In genomic region chr19:49987159-49987698, GRCh38 we compare ENCODE assay signal across 1 cellular context.
TF ChIP-seq lines count a peak whose summit lies in the region.

No MANE protein-coding gene starts in this region.

TF ChIP-seq in GM12878, 131 proteins besides CTCF, POLR2A, EP300 and RAD21 (continued from another document and continues in another):
- no peak for TF ChIP-seq TARDBP (IDR thresholded peaks at IDR 0.05; ENCODE audit: borderline replicate concordance)
- TF ChIP-seq ZNF24 (IDR thresholded peaks at IDR 0.05) = peak; percentile 74; the same call in 1 of the 2 replicates
- no peak for TF ChIP-seq PML (IDR thresholded peaks at IDR 0.05; ENCODE audit: low read length)
- TF ChIP-seq MYB (IDR thresholded peaks at IDR 0.05; ENCODE audit: borderline replicate concordance, low read depth, low read length) = no peak
- TF ChIP-seq ASH2L (IDR thresholded peaks at IDR 0.05; ENCODE audit: borderline replicate concordance, low read depth) = no peak
- no peak for TF ChIP-seq PBX3 (IDR thresholded peaks at IDR 0.05; ENCODE audit: insufficient replicate concordance, low read depth, low read length)
- TF ChIP-seq BHLHE40 (IDR thresholded peaks at IDR 0.05; ENCODE audit: borderline replicate concordance in 1 of 2, low read depth in 2 of 2, low read length in 1 of 2) = peak in 1 of 2 experiments; percentile 31; a peak in 1 of 4 replicates
- TF ChIP-seq ATF7 (IDR thresholded peaks at IDR 0.05; ENCODE audit: low read depth) = no peak
- no peak for TF ChIP-seq SMAD1 (IDR thresholded peaks at IDR 0.05; ENCODE audit: low read depth, partially characterized antibody)
- no peak for TF ChIP-seq RELA (IDR thresholded peaks at IDR 0.05; ENCODE audit: borderline replicate concordance, partially characterized antibody)
- TF ChIP-seq E2F8 (IDR thresholded peaks at IDR 0.05; ENCODE audit: low read depth, partially characterized antibody) = peak; percentile 96
- peak; percentile 50; the same call in 1 of the 3 replicates for TF ChIP-seq POU2F2 (IDR thresholded peaks at IDR 0.05; ENCODE audit: borderline replicate concordance, low read depth, low read length)
- TF ChIP-seq IKZF1 (conservative IDR thresholded peaks at IDR 0.05) = peak; percentile 66
- TF ChIP-seq CEBPB (IDR thresholded peaks at IDR 0.05; ENCODE audit: borderline replicate concordance in 1 of 2, low read depth in 2 of 2, low read length in 2 of 2) = no peak
- no peak for TF ChIP-seq TBL1XR1 (IDR thresholded peaks at IDR 0.05; ENCODE audit: low read depth, low read length)
- TF ChIP-seq SRF (IDR thresholded peaks at IDR 0.05; ENCODE audit: low read depth in 2 of 2, low read length in 2 of 2) = 0 out of 4 replicates have a peak, but pooled peaks of 1 of the 2 experiments have one; percentile 11
- no peak; the same call in 1 of the 2 replicates for TF ChIP-seq MTA3 (IDR thresholded peaks at IDR 0.05; ENCODE audit: borderline replicate concordance, low read length)
- peak; percentile 97 for TF ChIP-seq ZBTB40 (IDR thresholded peaks at IDR 0.05; ENCODE audit: borderline replicate concordance)
- peak; percentile 100 for TF ChIP-seq SIN3A (IDR thresholded peaks at IDR 0.05; ENCODE audit: low read depth, low read length)
- TF ChIP-seq SUPT20H (IDR thresholded peaks at IDR 0.05; ENCODE audit: borderline replicate concordance, control insufficient read depth, low read depth, low read length) = no peak
- TF ChIP-seq PRDM15 (CRISPR knock-in tag; IDR thresholded peaks at IDR 0.05) = peak; percentile 87
- no peak for TF ChIP-seq ESRRA (IDR thresholded peaks at IDR 0.05; ENCODE audit: low read length)
- peak; percentile 83 for TF ChIP-seq IRF4 (IDR thresholded peaks at IDR 0.05; ENCODE audit: low read depth, low read length)
- no peak for TF ChIP-seq FOS (IDR thresholded peaks at IDR 0.05; ENCODE audit: borderline replicate concordance, extremely low read depth, insufficient read length)
- no peak for TF ChIP-seq CEBPZ (IDR thresholded peaks at IDR 0.05; ENCODE audit: low read depth, low read length)
- no peak for TF ChIP-seq MEF2B (IDR thresholded peaks at IDR 0.05; ENCODE audit: partially characterized antibody, poor library complexity, severe bottlenecking)
- TF ChIP-seq KLF5 (IDR thresholded peaks at IDR 0.05; ENCODE audit: partially characterized antibody) = peak; percentile 57
- peak; percentile 98 for TF ChIP-seq HDAC2 (IDR thresholded peaks at IDR 0.05)
- no peak for TF ChIP-seq PKNOX1 (IDR thresholded peaks at IDR 0.05)
- TF ChIP-seq BRCA1 (IDR thresholded peaks at IDR 0.05; ENCODE audit: low read depth, low read length) = no peak
- TF ChIP-seq TCF12 (IDR thresholded peaks at IDR 0.05; ENCODE audit: low read depth, low read length) = peak; percentile 80
- TF ChIP-seq POLR2AphosphoS5 (IDR thresholded peaks at IDR 0.05; ENCODE audit: low read length) = no peak
- 0 out of 2 replicates have a peak, but pooled peaks have one; percentile 51 for TF ChIP-seq STAT1 (conservative IDR thresholded peaks at IDR 0.05)
- TF ChIP-seq YY1 (IDR thresholded peaks at IDR 0.05; ENCODE audit: low read depth, low read length) = 0 out of 2 replicates have a peak, but pooled peaks have one; percentile 19
- no peak for TF ChIP-seq CHD4 (IDR thresholded peaks at IDR 0.05)
- TF ChIP-seq ETV6 (conservative IDR thresholded peaks at IDR 0.05 in 1 of 2, IDR thresholded peaks at IDR 0.05 in 1 of 2; ENCODE audit: borderline replicate concordance in 1 of 2, low read depth in 1 of 2) = peak in 1 of 2 experiments; percentile 41; a peak in 1 of 4 replicates
- no peak for TF ChIP-seq IRF3 (IDR thresholded peaks at IDR 0.05)
- TF ChIP-seq TAF1 (IDR thresholded peaks at IDR 0.05; ENCODE audit: borderline replicate concordance, low read depth, low read length) = no peak
- no peak for TF ChIP-seq NR2C2 (IDR thresholded peaks at IDR 0.05; ENCODE audit: borderline replicate concordance, control insufficient read depth, insufficient read length, low read depth)
